Comparison of ENCODE assay signal across 11 cellular contexts in the genomic region with DNA sequence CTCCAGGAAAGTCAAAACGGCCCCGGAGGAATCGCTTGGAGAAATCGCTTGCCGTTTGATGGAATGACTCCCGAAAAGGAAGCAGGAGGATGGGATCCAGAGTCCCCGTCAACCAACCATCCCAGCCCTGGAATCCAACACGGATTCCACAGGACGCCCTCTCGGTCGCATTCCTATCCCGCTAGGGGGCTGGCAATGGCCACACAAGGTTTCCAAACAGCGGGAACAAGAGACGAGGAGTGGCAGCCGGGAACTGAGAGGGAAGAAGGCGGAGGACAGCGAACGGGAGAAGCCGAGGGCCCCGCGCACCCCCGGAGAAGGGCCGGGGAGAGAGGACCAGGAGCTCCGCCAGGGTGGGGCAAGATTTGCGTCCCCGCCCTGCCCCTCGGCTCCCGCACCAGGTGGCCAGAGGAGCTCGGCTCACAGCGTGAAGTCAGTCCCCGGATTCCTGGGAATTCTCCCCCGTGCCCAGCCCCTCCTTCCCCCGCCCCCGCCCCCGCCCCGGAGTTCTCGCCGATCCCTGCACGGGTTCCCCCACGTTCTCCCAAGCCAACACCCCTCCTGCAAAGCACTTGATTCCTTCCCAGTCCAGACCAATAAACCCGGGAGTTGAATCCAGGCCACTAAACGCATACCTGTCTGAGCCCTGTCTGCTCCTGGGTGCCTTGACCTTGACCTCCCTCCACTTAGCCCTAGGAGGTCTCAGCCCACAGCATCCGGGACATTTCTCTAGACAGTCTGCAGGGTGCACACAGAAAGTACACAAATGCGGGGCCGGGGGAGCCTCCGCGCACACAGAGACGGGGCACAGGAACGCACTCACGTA. TPM values are rescaled to one million over a fixed set of nuclear protein-coding genes. Genes with fewer than 3 reads are reported as not detected.
DNase-seq lines count a peak whose midpoint lies in the region; ATAC-seq and TF ChIP-seq lines count a peak whose summit lies in the region.
"Had no signal": no experiment of that assay in that cellular context is flagged by ENCODE, and none has a peak within 500 bp of the region (broad histone marks: within the 10 kb centered on the region; RNA-seq: fewer than 3 reads in every experiment).

No MANE protein-coding gene starts in this region.

- H3K27me3 Mint-ChIP-seq in T-helper 1 cell treated with Interleukin-12 subunit alpha and Interleukin-12 subunit beta and Interleukin-4 antibody, amounts not matched to agents 30 μg/mL and 1 μg/mL, for 36 hours (ENCODE audit: low read depth) = peaks cover 50% of the 10 kb centered on the region

- ATAC-seq in lower lobe of right lung (peak in 1 of 2 donors; percentile 15), GM21723 (IDR thresholded peaks at IDR 0.05; ENCODE audit: unreplicated experiment) (no peak), GM18868 (IDR thresholded peaks at IDR 0.05; ENCODE audit: unreplicated experiment) (no peak)
- ATAC-seq: K562 had no signal

- 29% methylated on average over 25 of the region's 50 CpGs for WGBS in suprapubic skin

- H3K36me3 ChIP-seq in lower lobe of right lung (no peaks in the 10 kb centered on the region), suprapubic skin (no peaks in the 10 kb centered on the region)
- H3K36me3 ChIP-seq: SJSA1 had no signal

- peak overlapping the region; percentile 43 for H3K4me3 ChIP-seq in lower lobe of right lung
- H3K4me3 ChIP-seq in suprapubic skin = peak overlapping the region; percentile 48
- H3K4me3 ChIP-seq: K562, SJSA1 had no signal

- no peak for TF ChIP-seq POLR2A in suprapubic skin (IDR thresholded peaks at IDR 0.05)

- H3K36me3 Mint-ChIP-seq in T-helper 1 cell treated with Interleukin-12 subunit alpha and Interleukin-12 subunit beta and Interleukin-4 antibody, amounts not matched to agents 30 μg/mL and 1 μg/mL, for 36 hours (ENCODE audit: low read depth) = no peaks in the 10 kb centered on the region
- H3K36me3 Mint-ChIP-seq: activated naive CD4-positive, alpha-beta T cell treated with anti-CD3 and anti-CD28 coated beads, Interleukin-2, amount 50 U/mL, for 72 hours had no signal

- H3K27ac Mint-ChIP-seq in T-helper 1 cell treated with Interleukin-12 subunit alpha and Interleukin-12 subunit beta and Interleukin-4 antibody, amounts not matched to agents 30 μg/mL and 1 μg/mL, for 36 hours = no peak overlapping the region
- H3K27ac Mint-ChIP-seq: activated naive CD4-positive, alpha-beta T cell treated with anti-CD3 and anti-CD28 coated beads, Interleukin-2, amount 50 U/mL, for 72 hours had no signal

- DNase-seq in T-helper 1 cell = no peak
- no peak for DNase-seq in lower lobe of right lung
- no peak for DNase-seq in suprapubic skin (ENCODE audit: low spot score in 2 of 2)
- no peak for DNase-seq in NCI-H2171 treated with DMSO at 0.1 percent for 48 hours (lab: John Stamatoyannopoulos, UW)

- H3K27me3 ChIP-seq in lower lobe of right lung (ENCODE audit: low read depth) (peaks cover 12% of the 10 kb centered on the region), suprapubic skin (peaks cover 15% of the 10 kb centered on the region)

- TF ChIP-seq CTCF in lower lobe of right lung (IDR thresholded peaks at IDR 0.05) (no peak), suprapubic skin (IDR thresholded peaks at IDR 0.05) (no peak)

- TF ChIP-seq EP300 in suprapubic skin (IDR thresholded peaks at IDR 0.05) = no peak

- intact Hi-C loops in lower lobe of right lung (cut with DNase I) = no loop called here

- H3K4me1 Mint-ChIP-seq in T-helper 1 cell treated with Interleukin-12 subunit alpha and Interleukin-12 subunit beta and Interleukin-4 antibody, amounts not matched to agents 30 μg/mL and 1 μg/mL, for 36 hours (ENCODE audit: low read depth) = peaks cover 4% of the 10 kb centered on the region

- no peaks in the 10 kb centered on the region for H3K9me3 ChIP-seq in lower lobe of right lung
- H3K9me3 ChIP-seq in suprapubic skin = no peaks in the 10 kb centered on the region
- H3K9me3 ChIP-seq: SJSA1 had no signal

- H3K4me1 ChIP-seq in lower lobe of right lung = peaks cover 4% of the 10 kb centered on the region
- H3K4me1 ChIP-seq in suprapubic skin = peaks cover 18% of the 10 kb centered on the region
- H3K4me1 ChIP-seq: SJSA1 had no signal

- peak overlapping the region; percentile 55 for H3K27ac ChIP-seq in angular gyrus (ENCODE audit: low read depth, low read length)
- H3K27ac ChIP-seq in lower lobe of right lung = no peak overlapping the region
- H3K27ac ChIP-seq in suprapubic skin = no peak overlapping the region
- H3K27ac ChIP-seq: SJSA1 had no signal

- peak overlapping the region; percentile 60 for H3K4me3 Mint-ChIP-seq in T-helper 1 cell treated with Interleukin-12 subunit alpha and Interleukin-12 subunit beta and Interleukin-4 antibody, amounts not matched to agents 30 μg/mL and 1 μg/mL, for 36 hours

- H3K9me3 Mint-ChIP-seq in T-helper 1 cell treated with Interleukin-12 subunit alpha and Interleukin-12 subunit beta and Interleukin-4 antibody, amounts not matched to agents 30 μg/mL and 1 μg/mL, for 36 hours = no peaks in the 10 kb centered on the region
- H3K9me3 Mint-ChIP-seq: activated naive CD4-positive, alpha-beta T cell treated with anti-CD3 and anti-CD28 coated beads, Interleukin-2, amount 50 U/mL, for 72 hours had no signal

RNA-seq across cellular contexts. Expression of gene PDZD4, which starts 1.4 kb away (rescaled TPM):
- total RNA-seq in lower lobe of right lung (8.5 TPM), suprapubic skin (1 to 10 TPM; 2.0 to 6.3 (median 3.0) TPM)

RNA-seq across cellular contexts. Expression of gene SSR4, which starts 34.5 kb away (rescaled TPM):
- total RNA-seq in lower lobe of right lung (210 TPM), suprapubic skin (100 to 1,000 TPM in 3 of 4 donors, 10 to 100 TPM in 1; 86.7 to 200 (median 150) TPM)

RNA-seq across cellular contexts. Expression of gene IDH3G, which starts 34.8 kb away (rescaled TPM):
- total RNA-seq in lower lobe of right lung = 50.1 TPM
- total RNA-seq in suprapubic skin = 100 to 1,000 TPM in 1 of 4 donors, 10 to 100 TPM in 3; 58.1 to 105 (median 93.8) TPM

RNA-seq across cellular contexts. Expression of gene SRPK3, which starts 48.1 kb away (rescaled TPM):
- total RNA-seq in lower lobe of right lung (not detected), suprapubic skin (1 to 10 TPM in 2 of 4 donors, under 1 TPM in 2; 0.42 to 3.1 (median 1.2) TPM)
- total RNA-seq: activated naive CD4-positive, alpha-beta T cell treated with anti-CD3 and anti-CD28 coated beads, Interleukin-2, amount 50 U/mL, for 72 hours; SJSA1 had no signal

RNA-seq across cellular contexts. Expression of gene L1CAM, which starts 57.0 kb away (rescaled TPM):
- total RNA-seq in lower lobe of right lung (1.6 TPM), suprapubic skin (10 to 100 TPM in 1 of 4 donors, 1 to 10 TPM in 3; 4.1 to 10.4 (median 8.5) TPM)
